In genomic region chr13:51793570-51794273, GRCh38 we compare ENCODE assay signal across 9 cellular contexts. TPM values are rescaled to one million over a fixed set of nuclear protein-coding genes. Genes with fewer than 3 reads are reported as not detected.
DNase-seq lines count a peak whose midpoint lies in the region; ATAC-seq and TF ChIP-seq lines count a peak whose summit lies in the region.
"Had no signal": no experiment of that assay in that cellular context is flagged by ENCODE, and none has a peak within 500 bp of the region (broad histone marks: within the 10 kb centered on the region; RNA-seq: fewer than 3 reads in every experiment).

No MANE protein-coding gene starts in this region.

- no peak overlapping the region for H3K4me3 Mint-ChIP-seq in activated CD4-positive, alpha-beta memory T cell treated with anti-CD3 and anti-CD28 coated beads for 36 hours
- H3K4me3 Mint-ChIP-seq in stimulated activated effector memory CD8-positive, alpha-beta T cell treated with anti-CD3 and anti-CD28 coated beads, Interleukin-12 subunit alpha, Interleukin-12 subunit beta, amount 100 ng/mL, for 72 hours = no peak overlapping the region

- H3K79me2 ChIP-seq in hepatocyte = no peaks in the 10 kb centered on the region

- H3K27ac ChIP-seq in hepatocyte = peak overlapping the region; percentile 71
- H3K27ac ChIP-seq: KMS-11 had no signal

- no peaks in the 10 kb centered on the region for H3K9me3 Mint-ChIP-seq in activated CD4-positive, alpha-beta memory T cell treated with anti-CD3 and anti-CD28 coated beads for 36 hours
- H3K9me3 Mint-ChIP-seq in stimulated activated effector memory CD8-positive, alpha-beta T cell treated with anti-CD3 and anti-CD28 coated beads, Interleukin-12 subunit alpha, Interleukin-12 subunit beta, amount 100 ng/mL, for 72 hours = no peaks in the 10 kb centered on the region

- no peaks in the 10 kb centered on the region for H3K36me3 ChIP-seq in hepatocyte (replicated peaks; ENCODE audit: insufficient read depth, low read depth)

- H3K9me3 ChIP-seq in hepatocyte (ENCODE audit: low read depth) = no peaks in the 10 kb centered on the region

- POLR2A ChIA-PET in activated CD4-positive, alpha-beta memory T cell treated with anti-CD3 and anti-CD28 coated beads for 36 hours (lab: Charles Lee) = interaction anchor here (0.6 to 1.1 kb wide), 3 partner anchors 8 to 340 kb away, joined by 3 read pairs; no protein-coding TSS in a partner anchor

- DNase-seq in DMS53 (lab: John Stamatoyannopoulos, UW) (peak; percentile 74), HT1080 (ENCODE audit: low read depth) (peak; percentile 85), hepatocyte (ENCODE audit: low spot score) (peak; percentile 62), NCI-H1930 (lab: John Stamatoyannopoulos, UW) (no peak)
- peak; percentile 80 for DNase-seq in activated CD4-positive, alpha-beta memory T cell treated with anti-CD3 and anti-CD28 coated beads for 36 hours
- peak in 1 of 2 donors; percentile 55 for DNase-seq in stimulated activated effector memory CD8-positive, alpha-beta T cell treated with anti-CD3 and anti-CD28 coated beads, Interleukin-12 subunit alpha, Interleukin-12 subunit beta, amount 100 ng/mL, for 72 hours (ENCODE audit: low spot score in 2 of 2)

- intact Hi-C loops in activated CD4-positive, alpha-beta memory T cell treated with anti-CD3 and anti-CD28 coated beads for 36 hours (cut with micrococcal nuclease) = loop anchor here (1.0 to 10.0 kb wide), 4 partner anchors 29 to 569 kb away; partner anchors contain the start of genes FAM124A, INTS6 and WDFY2

- CTCF ChIA-PET in activated CD4-positive, alpha-beta memory T cell treated with anti-CD3 and anti-CD28 coated beads for 36 hours (lab: Charles Lee) = interaction anchor here (0.6 to 5.8 kb wide), 8 partner anchors 9 to 668 kb away, joined by 3 to 75 read pairs (median 3); no protein-coding TSS in a partner anchor

- ATAC-seq in GM21390 (IDR thresholded peaks at IDR 0.05; ENCODE audit: unreplicated experiment) (peak; percentile 61), HG03439 (IDR thresholded peaks at IDR 0.05; ENCODE audit: unreplicated experiment) (no peak)
- peak; percentile 94 for ATAC-seq in stimulated activated effector memory CD8-positive, alpha-beta T cell treated with anti-CD3 and anti-CD28 coated beads, Interleukin-12 subunit alpha, Interleukin-12 subunit beta, amount 100 ng/mL, for 72 hours

- H4K20me1 ChIP-seq in hepatocyte (ENCODE audit: insufficient read depth, poor library complexity, severe bottlenecking) = no peaks in the 10 kb centered on the region

- H3K27me3 Mint-ChIP-seq in activated CD4-positive, alpha-beta memory T cell treated with anti-CD3 and anti-CD28 coated beads for 36 hours = no peaks in the 10 kb centered on the region

- H3K36me3 Mint-ChIP-seq in activated CD4-positive, alpha-beta memory T cell treated with anti-CD3 and anti-CD28 coated beads for 36 hours = peaks cover 10% of the 10 kb centered on the region
- H3K36me3 Mint-ChIP-seq in stimulated activated effector memory CD8-positive, alpha-beta T cell treated with anti-CD3 and anti-CD28 coated beads, Interleukin-12 subunit alpha, Interleukin-12 subunit beta, amount 100 ng/mL, for 72 hours = no peaks in the 10 kb centered on the region

- H3K27ac Mint-ChIP-seq in activated CD4-positive, alpha-beta memory T cell treated with anti-CD3 and anti-CD28 coated beads for 36 hours = peak overlapping the region; percentile 89
- H3K27ac Mint-ChIP-seq in stimulated activated effector memory CD8-positive, alpha-beta T cell treated with anti-CD3 and anti-CD28 coated beads, Interleukin-12 subunit alpha, Interleukin-12 subunit beta, amount 100 ng/mL, for 72 hours = peak overlapping the region; percentile 85

- no peaks in the 10 kb centered on the region for H3K27me3 ChIP-seq in hepatocyte

- H3K4me1 ChIP-seq in hepatocyte (ENCODE audit: insufficient read depth) = peaks cover 5% of the 10 kb centered on the region

- H2AFZ ChIP-seq in hepatocyte = no peak overlapping the region

- H3K4me2 ChIP-seq in hepatocyte = no peak overlapping the region
- H3K4me2 ChIP-seq: KMS-11 had no signal

- 70% methylated on average over 6 of the region's 6 CpGs for WGBS in hepatocyte (ENCODE audit: low lambda C conversion rate, missing lambda C conversion rate)

- no peaks in the 10 kb centered on the region for H3K9me2 ChIP-seq in hepatocyte (replicated peaks; ENCODE audit: insufficient read depth)

- H3K4me3 ChIP-seq in hepatocyte = no peak overlapping the region

- no peak for TF ChIP-seq CTCF in hepatocyte (IDR thresholded peaks at IDR 0.05; ENCODE audit: poor library complexity)

- peaks cover 26% of the 10 kb centered on the region for H3K4me1 Mint-ChIP-seq in activated CD4-positive, alpha-beta memory T cell treated with anti-CD3 and anti-CD28 coated beads for 36 hours (ENCODE audit: low read depth)
- peaks cover 42% of the 10 kb centered on the region for H3K4me1 Mint-ChIP-seq in stimulated activated effector memory CD8-positive, alpha-beta T cell treated with anti-CD3 and anti-CD28 coated beads, Interleukin-12 subunit alpha, Interleukin-12 subunit beta, amount 100 ng/mL, for 72 hours

RNA-seq across cellular contexts. Expression of gene DHRS12, which starts 10.2 kb away (rescaled TPM):
- total RNA-seq in HT1080 (2014; rRNA removed; shearing (Covaris generic)) = 0.94 and 5.9 TPM in 2 replicates
- polyA plus RNA-seq in HT1080 (2015; cell fraction: cytosol; rRNA removed) = 2.3 and 2.4 TPM in 2 replicates
- 2.2 and 6.2 TPM in 2 replicates for polyA plus RNA-seq in HT1080 (2015; cell fraction: nucleus; rRNA removed)
- 1 to 10 TPM; 6.7 to 7.0 TPM for total RNA-seq in activated CD4-positive, alpha-beta memory T cell treated with anti-CD3 and anti-CD28 coated beads for 36 hours
- total RNA-seq in hepatocyte = 4.6 and 9.8 TPM in 2 replicates
- polyA plus RNA-seq in hepatocyte = 13.5 and 19.3 TPM in 2 replicates

RNA-seq across cellular contexts. Expression of gene TMEM272, which starts 51.3 kb away (rescaled TPM):
- total RNA-seq in HT1080 (2014; rRNA removed; shearing (Covaris generic)) = not detected in 2 replicates
- not detected in 2 replicates for polyA plus RNA-seq in HT1080 (2015; cell fraction: cytosol; rRNA removed)
- polyA plus RNA-seq in HT1080 (2015; cell fraction: nucleus; rRNA removed) = not detected in 2 replicates
- total RNA-seq in activated CD4-positive, alpha-beta memory T cell treated with anti-CD3 and anti-CD28 coated beads for 36 hours = under 1 TPM; 0.10 to 0.31 TPM
- 0.16 and 0.20 TPM in 2 replicates for total RNA-seq in hepatocyte
- polyA plus RNA-seq in hepatocyte = 0.19 and 0.23 TPM in 2 replicates

Comparison
In these comparisons a context has a peak if more than half of its experiments do, and no peak if none do; other contexts are left out.
1. DNase-seq: peak in DMS53 (single experiment), HT1080 (single experiment), activated CD4-positive, alpha-beta memory T cell treated with anti-CD3 and anti-CD28 coated beads for 36 hours (single experiment) and hepatocyte (single experiment); none in NCI-H1930 (0 of 2).